Comparison of ENCODE assay signal across 12 cellular contexts in the genomic region with DNA sequence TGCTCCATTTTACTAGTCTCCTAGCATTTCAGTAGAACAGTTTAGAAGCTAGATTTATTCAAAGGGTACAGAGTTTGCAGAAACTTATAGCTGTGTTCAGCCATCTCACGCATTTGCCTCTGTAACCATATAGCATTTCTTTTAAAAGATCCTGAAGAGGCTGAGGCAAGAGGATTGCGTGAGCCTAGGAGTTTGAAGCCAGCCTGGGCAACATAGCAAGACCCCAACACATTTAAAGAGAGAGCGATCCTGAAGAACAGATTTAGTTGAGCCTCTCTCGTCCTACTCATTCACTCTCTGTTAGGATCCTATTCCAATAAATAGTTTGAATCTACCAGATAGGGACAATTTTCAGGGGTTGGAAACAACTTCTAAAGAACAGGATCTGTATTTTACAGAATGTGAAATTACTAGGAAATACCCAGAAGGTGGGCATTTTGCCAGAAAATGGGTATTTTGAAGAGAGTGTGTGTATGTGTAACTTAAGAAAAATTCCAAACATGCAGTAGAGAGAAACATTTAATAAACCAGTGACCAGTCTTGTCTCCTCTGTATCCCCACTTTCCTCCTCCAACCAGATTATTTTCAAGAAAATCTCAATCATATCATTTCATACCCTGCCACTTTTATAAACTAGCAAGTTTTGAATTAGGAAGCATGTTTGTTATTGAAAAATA. TPM values are rescaled to one million over a fixed set of nuclear protein-coding genes. Genes with fewer than 3 reads are reported as not detected.
DNase-seq lines count a peak whose midpoint lies in the region; ATAC-seq and TF ChIP-seq lines count a peak whose summit lies in the region.
"Had no signal": no experiment of that assay in that cellular context is flagged by ENCODE, and none has a peak within 500 bp of the region (broad histone marks: within the 10 kb centered on the region; RNA-seq: fewer than 3 reads in every experiment).

No MANE protein-coding gene starts in this region.

- H3K9me3 Mint-ChIP-seq in CD4-positive, alpha-beta T cell = no peaks in the 10 kb centered on the region
- no peaks in the 10 kb centered on the region for H3K9me3 Mint-ChIP-seq in natural killer cell treated with Interleukin-12 subunit alpha and Interleukin-12 subunit beta and Interleukin-15 and Interleukin-18, amount 100 ng/mL, for 72 hours
- no peaks in the 10 kb centered on the region for H3K9me3 Mint-ChIP-seq in GM23338
- no peaks in the 10 kb centered on the region for H3K9me3 Mint-ChIP-seq in Caco-2 (ENCODE audit: unreplicated experiment)

- BruUV-seq in Caco-2 (replicated peaks; lab: Mats Ljungman, UMichigan) = no TSS peak

- peak overlapping the region; percentile 48 for H3K4me3 Mint-ChIP-seq in CD4-positive, alpha-beta T cell
- peak overlapping the region; percentile 25 for H3K4me3 Mint-ChIP-seq in natural killer cell treated with Interleukin-12 subunit alpha and Interleukin-12 subunit beta and Interleukin-15 and Interleukin-18, amount 100 ng/mL, for 72 hours
- H3K4me3 Mint-ChIP-seq in GM23338 = no peak overlapping the region; the same call in 2 of the 3 replicates
- no peak overlapping the region for H3K4me3 Mint-ChIP-seq in Caco-2 (ENCODE audit: unreplicated experiment)

- H3K36me3 Mint-ChIP-seq in CD4-positive, alpha-beta T cell (ENCODE audit: low read depth) = peaks cover 61% of the 10 kb centered on the region
- peaks cover 25% of the 10 kb centered on the region for H3K36me3 Mint-ChIP-seq in natural killer cell treated with Interleukin-12 subunit alpha and Interleukin-12 subunit beta and Interleukin-15 and Interleukin-18, amount 100 ng/mL, for 72 hours
- H3K36me3 Mint-ChIP-seq in GM23338 (ENCODE audit: low read depth) = peaks cover 56% of the 10 kb centered on the region
- H3K36me3 Mint-ChIP-seq in Caco-2 (ENCODE audit: insufficient read depth, unreplicated experiment) = peaks cover 86% of the 10 kb centered on the region

- no peaks in the 10 kb centered on the region for H3K9me3 ChIP-seq in CD4-positive, alpha-beta T cell (ENCODE audit: control insufficient read depth, low read length)
- H3K9me3 ChIP-seq in Caco-2 = no peaks in the 10 kb centered on the region; the same call in 1 of the 2 replicates
- H3K9me3 ChIP-seq: uterus had no signal

- POLR2A ChIA-PET in CD4-positive, alpha-beta T cell (lab: Charles Lee) = no interaction called here
- POLR2A ChIA-PET in Caco-2 (lab: Charles Lee) = no interaction called here

- no peaks in the 10 kb centered on the region for H3K27me3 Mint-ChIP-seq in CD4-positive, alpha-beta T cell
- no peaks in the 10 kb centered on the region for H3K27me3 Mint-ChIP-seq in natural killer cell treated with Interleukin-12 subunit alpha and Interleukin-12 subunit beta and Interleukin-15 and Interleukin-18, amount 100 ng/mL, for 72 hours
- H3K27me3 Mint-ChIP-seq in GM23338 (ENCODE audit: insufficient read depth, low read depth, poor library complexity) (peaks cover 2% of the 10 kb centered on the region), Caco-2 (ENCODE audit: insufficient read depth, unreplicated experiment) (no peaks in the 10 kb centered on the region)

- DNase-seq in CD4-positive, alpha-beta T cell = no peak
- DNase-seq in LoVo (ENCODE audit: low spot score) = peak; percentile 16
- DNase-seq in cardiac fibroblast (ENCODE audit: low read depth in 2 of 2) = peak; percentile 91
- DNase-seq in natural killer cell treated with Interleukin-12 subunit alpha and Interleukin-12 subunit beta and Interleukin-15 and Interleukin-18, amount 100 ng/mL, for 72 hours (ENCODE audit: low spot score) = no peak
- no peak for DNase-seq in GM23338 (ENCODE audit: low spot score)
- DNase-seq in Caco-2 = no peak
- no peak for DNase-seq in DMS153 treated with DMSO at 0.1 percent for 48 hours (lab: John Stamatoyannopoulos, UW; ENCODE audit: unreplicated experiment)
- DNase-seq: activated CD4-positive, CD25-positive, alpha-beta regulatory T cell treated with anti-CD3 and anti-CD28 coated beads, Interleukin-2, amount 50 U/mL, for 72 hours; NCI-H2227 treated with DMSO at 0.1 percent for 48 hours; retina; uterus had no signal

- H3K9me2 ChIP-seq in GM23338 (ENCODE audit: insufficient read depth) = no peaks in the 10 kb centered on the region

- no peak for TF ChIP-seq CTCF in CD4-positive, alpha-beta T cell (IDR thresholded peaks at IDR 0.05)
- no peak for TF ChIP-seq CTCF in cardiac fibroblast (IDR thresholded peaks at IDR 0.05; ENCODE audit: low read depth, low read length)
- TF ChIP-seq CTCF in GM23338 (conservative IDR thresholded peaks at IDR 0.05; ENCODE audit: low read depth in 2 of 2) = no peak
- no peak for TF ChIP-seq CTCF in Caco-2 (IDR thresholded peaks at IDR 0.05; ENCODE audit: insufficient read depth in 1 of 2, low read depth in 1 of 2, low read length in 1 of 2, severe bottlenecking in 1 of 2, unreplicated experiment in 1 of 2)

- H3K79me2 ChIP-seq in GM23338 (replicated peaks; ENCODE audit: insufficient read depth) = peaks cover 88% of the 10 kb centered on the region

- peaks cover 16% of the 10 kb centered on the region; the same call in 1 of the 2 replicates for H3K36me3 ChIP-seq in GM23338 (ENCODE audit: insufficient read depth)
- no peaks in the 10 kb centered on the region; the same call in 1 of the 2 replicates for H3K36me3 ChIP-seq in Caco-2 (ENCODE audit: control insufficient read depth, insufficient read depth, low read length)
- H3K36me3 ChIP-seq: uterus had no signal

- H3K27ac Mint-ChIP-seq in CD4-positive, alpha-beta T cell = peak overlapping the region; percentile 42
- peak overlapping the region; percentile 36 to 37 for H3K27ac Mint-ChIP-seq in natural killer cell treated with Interleukin-12 subunit alpha and Interleukin-12 subunit beta and Interleukin-15 and Interleukin-18, amount 100 ng/mL, for 72 hours
- H3K27ac Mint-ChIP-seq in GM23338 = no peak overlapping the region
- H3K27ac Mint-ChIP-seq in Caco-2 (ENCODE audit: unreplicated experiment) = no peak overlapping the region

- no peak overlapping the region for H2AFZ ChIP-seq in GM23338

- CTCF ChIA-PET in CD4-positive, alpha-beta T cell (lab: Charles Lee) = interaction anchor here (2.4 kb wide), 1 partner anchor 37 kb away, joined by 8 read pairs; no protein-coding TSS in a partner anchor
- CTCF ChIA-PET in Caco-2 (lab: Charles Lee) = no interaction called here

- H3K27ac ChIP-seq in CD4-positive, alpha-beta T cell (ENCODE audit: low read depth, low read length) = no peak overlapping the region
- no peak overlapping the region for H3K27ac ChIP-seq in GM23338 (ENCODE audit: low read depth)

- H4K20me1 ChIP-seq in GM23338 (replicated peaks; ENCODE audit: insufficient read depth) = peaks cover 18% of the 10 kb centered on the region

- H3K4me1 ChIP-seq in GM23338 (ENCODE audit: insufficient read depth) (peaks cover 9% of the 10 kb centered on the region), Caco-2 (peaks cover 4% of the 10 kb centered on the region; the same call in 1 of the 2 replicates)

- H3F3A ChIP-seq in GM23338 (replicated peaks; ENCODE audit: low read depth) = peaks cover 1% of the 10 kb centered on the region; the same call in 1 of the 2 replicates

- peaks cover 65% of the 10 kb centered on the region for H3K4me1 Mint-ChIP-seq in CD4-positive, alpha-beta T cell (ENCODE audit: low read depth)
- peaks cover 51 to 55% of the 10 kb centered on the region in 2 donors for H3K4me1 Mint-ChIP-seq in natural killer cell treated with Interleukin-12 subunit alpha and Interleukin-12 subunit beta and Interleukin-15 and Interleukin-18, amount 100 ng/mL, for 72 hours (ENCODE audit: low read depth in 2 of 2)
- H3K4me1 Mint-ChIP-seq in GM23338 (peaks cover 12% of the 10 kb centered on the region; the same call in 2 of the 3 replicates), Caco-2 (ENCODE audit: low read depth, unreplicated experiment) (no peaks in the 10 kb centered on the region)

- H3K4me3 ChIP-seq in cardiac fibroblast (replicated peaks in 1 of 2; ENCODE audit: low read depth in 2 of 2, low read length in 2 of 2) = no peak overlapping the region
- no peak overlapping the region for H3K4me3 ChIP-seq in GM23338
- no peak overlapping the region for H3K4me3 ChIP-seq in Caco-2 (ENCODE audit: low read depth, low read length)
- H3K4me3 ChIP-seq: uterus had no signal

- no peak overlapping the region for H3K4me2 ChIP-seq in GM23338

- H3K27me3 ChIP-seq in CD4-positive, alpha-beta T cell (ENCODE audit: control insufficient read depth, insufficient read depth, low read length) = no peaks in the 10 kb centered on the region
- H3K27me3 ChIP-seq in GM23338 (ENCODE audit: insufficient read depth) (no peaks in the 10 kb centered on the region), Caco-2 (replicated peaks; ENCODE audit: control insufficient read depth, insufficient read depth, low read length) (no peaks in the 10 kb centered on the region)
- H3K27me3 ChIP-seq: uterus had no signal

- no peak for ATAC-seq in CD4-positive, alpha-beta T cell (ENCODE audit: poor library complexity)
- no peak for ATAC-seq in natural killer cell treated with Interleukin-12 subunit alpha and Interleukin-12 subunit beta and Interleukin-15 and Interleukin-18, amount 100 ng/mL, for 72 hours
- ATAC-seq in GM18502 (IDR thresholded peaks at IDR 0.05; ENCODE audit: poor library complexity, unreplicated experiment) = no peak
- ATAC-seq in GM23338 = no peak

- intact Hi-C loops in CD4-positive, alpha-beta T cell (cut with DNase I, micrococcal nuclease) = no loop called here
- intact Hi-C loops in Caco-2 (cut with micrococcal nuclease; ENCODE audit: unreplicated experiment) = no loop called here

TF ChIP-seq in GM23338, 12 proteins besides CTCF, POLR2A, EP300 and RAD21:
- TF ChIP-seq STAT1 (IDR thresholded peaks at IDR 0.05; ENCODE audit: unreplicated experiment) (no peak), EZH2phosphoT487 (IDR thresholded peaks at IDR 0.05; ENCODE audit: unreplicated experiment) (no peak)

RNA-seq across cellular contexts. Expression of a gene that starts 4.5 kb away (rescaled TPM):
- total RNA-seq in CD4-positive, alpha-beta T cell = 10 to 100 TPM; 67.6 to 69.2 TPM
- 100 to 1,000 TPM in 1 of 2 donors, 10 to 100 TPM in 1; 89.1 to 121 TPM for total RNA-seq in natural killer cell treated with Interleukin-12 subunit alpha and Interleukin-12 subunit beta and Interleukin-15 and Interleukin-18, amount 100 ng/mL, for 72 hours
- total RNA-seq in GM23338 (2014; rRNA removed; shearing (Covaris generic)) = 58.8 and 62.7 TPM in 2 replicates
- 63.8 and 66.6 TPM in 2 replicates for polyA plus RNA-seq in GM23338 (2016; fragmentation: Nextera tagmentation; extraction: Ambion mirVana)
- total RNA-seq in Caco-2 (2022) = 179 and 182 TPM in 2 replicates

Comparison
In these comparisons a context has a peak if more than half of its experiments do, and no peak if none do; other contexts are left out.
1. DNase-seq: peak in LoVo (single experiment) and cardiac fibroblast (2 of 2); none in CD4-positive, alpha-beta T cell (0 of 10), natural killer cell treated with Interleukin-12 subunit alpha and Interleukin-12 subunit beta and Interleukin-15 and Interleukin-18, amount 100 ng/mL, for 72 hours (single experiment), GM23338 (single experiment), Caco-2 (0 of 2) and DMS153 treated with DMSO at 0.1 percent for 48 hours (single experiment).
2. H3K27ac Mint-ChIP-seq: peak in CD4-positive, alpha-beta T cell (single experiment) and natural killer cell treated with Interleukin-12 subunit alpha and Interleukin-12 subunit beta and Interleukin-15 and Interleukin-18, amount 100 ng/mL, for 72 hours (2 of 2); none in GM23338 (single experiment) and Caco-2 (single experiment).
3. H3K4me3 Mint-ChIP-seq: peak in CD4-positive, alpha-beta T cell (single experiment) and natural killer cell treated with Interleukin-12 subunit alpha and Interleukin-12 subunit beta and Interleukin-15 and Interleukin-18, amount 100 ng/mL, for 72 hours (single experiment); none in GM23338 (single experiment) and Caco-2 (single experiment).